ENCODE assay signal across 22 cellular contexts in genomic region chr3:141291610-141292345, GRCh38.
A peak's percentile ranks its signal among the peaks of the same experiment; 100 is the strongest.
DNase-seq lines count a peak whose midpoint lies in the region; ATAC-seq and TF ChIP-seq lines count a peak whose summit lies in the region.
"Had no signal": no experiment of that assay in that cellular context is flagged by ENCODE, and none has a peak within 500 bp of the region (broad histone marks: within the 10 kb centered on the region; RNA-seq: fewer than 3 reads in every experiment).

No MANE protein-coding gene starts in this region.

- H2BK12ac ChIP-seq in neuronal stem cell (ENCODE audit: low read length) = no peak overlapping the region

- H4K91ac ChIP-seq in neuronal stem cell (ENCODE audit: low read depth, low read length, poor library complexity) = no peak overlapping the region

- no peaks in the 10 kb centered on the region for H3K9me2 ChIP-seq in Karpas-422 (replicated peaks; ENCODE audit: insufficient read depth, low read length)

- no peaks in the 10 kb centered on the region for H4K20me1 ChIP-seq in Karpas-422 (ENCODE audit: insufficient read depth, low read depth, low read length)

- no peaks in the 10 kb centered on the region for H3K79me1 ChIP-seq in neuronal stem cell (ENCODE audit: low read depth, low read length)

- H2BK120ac ChIP-seq in neuronal stem cell (ENCODE audit: low read depth, low read length) = no peak overlapping the region

- no peak for TF ChIP-seq CTCF in coronary artery (IDR thresholded peaks at IDR 0.05)
- no peak for TF ChIP-seq CTCF in osteocyte (IDR thresholded peaks at IDR 0.05)

- H3K4me2 ChIP-seq in neuronal stem cell (ENCODE audit: insufficient read depth, low read length, poor library complexity, severe bottlenecking) (no peak overlapping the region), Karpas-422 (ENCODE audit: low read depth, low read length, poor library complexity, severe bottlenecking) (no peak overlapping the region)
- H3K4me2 ChIP-seq: KMS-11 had no signal

- H3K4me1 Mint-ChIP-seq in osteocyte (ENCODE audit: unreplicated experiment) = peaks cover 62% of the 10 kb centered on the region
- H3K4me1 Mint-ChIP-seq: H9 had no signal

- H2BK5ac ChIP-seq in neuronal stem cell (ENCODE audit: low read length) = no peak overlapping the region

- no peak overlapping the region for H2BK15ac ChIP-seq in neuronal stem cell (ENCODE audit: low read length)

- H3K79me2 ChIP-seq in Karpas-422 (ENCODE audit: low read length) = no peaks in the 10 kb centered on the region

- H3K18ac ChIP-seq in neuronal stem cell (ENCODE audit: low read length) = no peak overlapping the region

- peak overlapping the region; percentile 18 for H3K4me3 ChIP-seq in coronary artery
- H3K4me3 ChIP-seq in aorta (ENCODE audit: low read length in 2 of 2) = no peak overlapping the region
- H3K4me3 ChIP-seq in neuronal stem cell (ENCODE audit: low read length in 2 of 2) = no peak overlapping the region
- H3K4me3 ChIP-seq in Karpas-422 (ENCODE audit: low read length) = no peak overlapping the region
- H3K4me3 ChIP-seq: mucosa of descending colon had no signal

- H2AFZ ChIP-seq in neuronal stem cell (ENCODE audit: low read length) (no peak overlapping the region), Karpas-422 (ENCODE audit: low read length) (no peak overlapping the region)

- WGBS in aorta, 2 donors = 45 to 54% methylated on average over 12 of the region's 12 CpGs
- no CpG with 5 or more reads among the region's 12 CpGs for WGBS in neuronal stem cell (ENCODE audit: extremely low coverage in 2 of 2, insufficient read length in 2 of 2, insufficient replicate concordance in 1 of 2), 2 donors

- peaks cover 0 to 2% of the 10 kb centered on the region in 2 donors for H3K36me3 ChIP-seq in aorta (ENCODE audit: control insufficient read depth in 1 of 2, insufficient read depth in 2 of 2, low read length in 1 of 2)
- H3K36me3 ChIP-seq in neuronal stem cell (replicated peaks in 1 of 2; ENCODE audit: control insufficient read depth in 2 of 2, insufficient read depth in 2 of 2, low read length in 2 of 2) = peaks cover 14 to 78% of the 10 kb centered on the region in 2 donors
- no peaks in the 10 kb centered on the region for H3K36me3 ChIP-seq in Karpas-422 (ENCODE audit: insufficient read depth, low read length)

- DNase-seq in coronary artery (ENCODE audit: low spot score) (peak; percentile 70), left ventricle myocardium superior (no peak), osteocyte (ENCODE audit: extremely low spot score, unreplicated experiment) (peak; percentile 60), aorta (no peak), neuronal stem cell (ENCODE audit: low spot score) (no peak), Karpas-422 (no peak)
- DNase-seq: activated B cell treated with CpG ODN at 0.5 μM for 24 hours; activated CD4-positive, alpha-beta T cell treated with anti-CD3 and anti-CD28 coated beads, Interleukin-2, amount 50 U/mL, for 4 hours; activated CD8-positive, alpha-beta memory T cell treated with anti-CD3 and anti-CD28 coated beads, Interleukin-2, amount 50 U/mL, for 4 hours; activated effector memory CD4-positive, alpha-beta T cell treated with Interleukin-2 at 50 U/mL for 16 hours; CD8-positive, alpha-beta memory T cell; DMS153; GF-D8; H9; left colon; mucosa of descending colon; NCI-H526 treated with DMSO at 0.1 percent for 48 hours; RPMI8226; substantia nigra; T1000 had no signal

- peak; percentile 71 for ATAC-seq in left ventricle myocardium superior
- ATAC-seq in aorta (ENCODE audit: low FRiP score) = peak; percentile 31
- no peak for ATAC-seq in GM21526 (IDR thresholded peaks at IDR 0.05; ENCODE audit: low FRiP score, unreplicated experiment)
- ATAC-seq: left colon, mucosa of descending colon had no signal

- H2AK5ac ChIP-seq in neuronal stem cell (ENCODE audit: low read depth, low read length) = no peak overlapping the region

- no peak overlapping the region for H3K27ac Mint-ChIP-seq in osteocyte (ENCODE audit: unreplicated experiment)
- H3K27ac Mint-ChIP-seq: activated B cell treated with CpG ODN at 0.5 μM for 24 hours, H9 had no signal

- H3K4me3 Mint-ChIP-seq in osteocyte (ENCODE audit: unreplicated experiment) = no peak overlapping the region
- H3K4me3 Mint-ChIP-seq: activated B cell treated with CpG ODN at 0.5 μM for 24 hours, H9 had no signal

- no peak overlapping the region for H3K14ac ChIP-seq in neuronal stem cell (ENCODE audit: low read length)

- H3K4me1 ChIP-seq in aorta (ENCODE audit: control insufficient read depth in 1 of 2, insufficient read depth in 2 of 2, low read length in 2 of 2) = peaks cover 0 to 3% of the 10 kb centered on the region in 2 donors
- peaks cover 0 to 5% of the 10 kb centered on the region in 2 donors for H3K4me1 ChIP-seq in neuronal stem cell (ENCODE audit: control insufficient read depth in 2 of 2, insufficient read depth in 1 of 2, low read depth in 1 of 2, low read length in 2 of 2)
- peaks cover 8% of the 10 kb centered on the region; the same call in 1 of the 2 replicates for H3K4me1 ChIP-seq in Karpas-422 (ENCODE audit: low read length)

- no peak overlapping the region for H3K23ac ChIP-seq in neuronal stem cell (ENCODE audit: low read depth, low read length, poor library complexity)

- H3K36me3 Mint-ChIP-seq in osteocyte (ENCODE audit: unreplicated experiment) = peaks cover 7% of the 10 kb centered on the region

- no peaks in the 10 kb centered on the region for H3K27me3 ChIP-seq in aorta (ENCODE audit: control insufficient read depth in 1 of 2, insufficient read depth in 2 of 2, low read length in 1 of 2)
- H3K27me3 ChIP-seq in neuronal stem cell (ENCODE audit: control insufficient read depth in 3 of 3, insufficient read depth in 3 of 3, low read depth in 1 of 3, low read length in 3 of 3) = no peaks in the 10 kb centered on the region
- no peaks in the 10 kb centered on the region for H3K27me3 ChIP-seq in Karpas-422 (ENCODE audit: low read length)

- H3K9me3 ChIP-seq in aorta (ENCODE audit: control insufficient read depth, low read length) = no peaks in the 10 kb centered on the region
- no peaks in the 10 kb centered on the region for H3K9me3 ChIP-seq in neuronal stem cell (replicated peaks in 1 of 2; ENCODE audit: control insufficient read depth in 2 of 2, insufficient read depth in 1 of 2, low read depth in 1 of 2, low read length in 2 of 2)
- H3K9me3 ChIP-seq in Karpas-422 (ENCODE audit: low read length) = no peaks in the 10 kb centered on the region
- H3K9me3 ChIP-seq: mucosa of descending colon had no signal

- no peak overlapping the region for H4K8ac ChIP-seq in neuronal stem cell (ENCODE audit: low read depth, low read length)

- intact Hi-C loops in left ventricle myocardium superior (cut with micrococcal nuclease) = no loop called here
- intact Hi-C loops in aorta (cut with DNase I) = no loop called here

- H3K27me3 Mint-ChIP-seq in osteocyte (ENCODE audit: unreplicated experiment) = no peaks in the 10 kb centered on the region
- H3K27me3 Mint-ChIP-seq: activated B cell treated with CpG ODN at 0.5 μM for 24 hours; CD8-positive, alpha-beta memory T cell had no signal

- H3K27ac ChIP-seq in coronary artery = peak overlapping the region in 1 of 2 donors; percentile 80
- peak overlapping the region in 1 of 2 donors; percentile 72 for H3K27ac ChIP-seq in aorta (ENCODE audit: low read depth in 1 of 2, low read length in 2 of 2)
- no peak overlapping the region for H3K27ac ChIP-seq in neuronal stem cell (replicated peaks; ENCODE audit: low read length)
- no peak overlapping the region for H3K27ac ChIP-seq in Karpas-422 (ENCODE audit: low read length)
- H3K27ac ChIP-seq: KMS-11 had no signal

- no peaks in the 10 kb centered on the region for H3K9me3 Mint-ChIP-seq in osteocyte (ENCODE audit: unreplicated experiment)
- H3K9me3 Mint-ChIP-seq: activated B cell treated with CpG ODN at 0.5 μM for 24 hours; CD8-positive, alpha-beta memory T cell had no signal

- no peak overlapping the region for H3K4ac ChIP-seq in neuronal stem cell (ENCODE audit: low read length)

- H3K9ac ChIP-seq in neuronal stem cell (ENCODE audit: low read depth, low read length, poor library complexity) (no peak overlapping the region), Karpas-422 (ENCODE audit: low read length) (no peak overlapping the region)
- H3K9ac ChIP-seq: KMS-11 had no signal

Comparison
In these comparisons a context has a peak if more than half of its experiments do, and no peak if none do; other contexts are left out.
1. DNase-seq: peak in coronary artery (single experiment) and osteocyte (single experiment); none in left ventricle myocardium superior (single experiment), aorta (0 of 2), neuronal stem cell (single experiment) and Karpas-422 (single experiment).